In genomic region chr3:173467501-173467900, GRCh38 we compare ENCODE assay signal across 21 cellular contexts.
DNase-seq lines count a peak whose midpoint lies in the region; ATAC-seq, FAIRE-seq and TF ChIP-seq lines count a peak whose summit lies in the region.
"Had no signal": no experiment of that assay in that cellular context is flagged by ENCODE, and none has a peak within 500 bp of the region (broad histone marks: within the 10 kb centered on the region; RNA-seq: fewer than 3 reads in every experiment).

No MANE protein-coding gene starts in this region.

- H3K27ac ChIP-seq in foreskin keratinocyte: no peak overlapping the region
- no peak overlapping the region for H3K27ac ChIP-seq in GM23338 (ENCODE audit: low read depth)
- no peak overlapping the region for H3K27ac ChIP-seq in stomach
- H3K27ac ChIP-seq: Peyer's patch had no signal

- H2AFZ ChIP-seq in GM23338: no peak overlapping the region

- H3K9me3 ChIP-seq in stomach: no peaks in the 10 kb centered on the region
- H3K9me3 ChIP-seq: Peyer's patch had no signal

- TF ChIP-seq CTCF in foreskin keratinocyte (conservative IDR thresholded peaks at IDR 0.05) (no peak), GM23338 (conservative IDR thresholded peaks at IDR 0.05; ENCODE audit: low read depth in 2 of 2) (no peak), stomach (IDR thresholded peaks at IDR 0.05) (no peak)

- H3K9me3 Mint-ChIP-seq in GM23338: no peaks in the 10 kb centered on the region

- no peak overlapping the region for H3K4me2 ChIP-seq in GM23338

- H3K36me3 ChIP-seq in GM23338 (ENCODE audit: insufficient read depth) (no peaks in the 10 kb centered on the region), stomach (no peaks in the 10 kb centered on the region)
- H3K36me3 ChIP-seq: Peyer's patch had no signal

- no peaks in the 10 kb centered on the region for H3K27me3 ChIP-seq in foreskin keratinocyte
- no peaks in the 10 kb centered on the region for H3K27me3 ChIP-seq in GM23338 (ENCODE audit: insufficient read depth)
- H3K27me3 ChIP-seq in stomach: no peaks in the 10 kb centered on the region
- H3K27me3 ChIP-seq: Peyer's patch had no signal

- H3K4me1 ChIP-seq in foreskin keratinocyte: no peaks in the 10 kb centered on the region
- peaks cover 2% of the 10 kb centered on the region; the same call in 1 of the 2 replicates for H3K4me1 ChIP-seq in GM23338 (ENCODE audit: insufficient read depth)
- no peaks in the 10 kb centered on the region for H3K4me1 ChIP-seq in stomach
- H3K4me1 ChIP-seq: Peyer's patch had no signal

- H3K79me2 ChIP-seq in GM23338 (replicated peaks; ENCODE audit: insufficient read depth): no peaks in the 10 kb centered on the region

- no peak overlapping the region for H3K27ac Mint-ChIP-seq in GM23338
- H3K27ac Mint-ChIP-seq: B cell, IgD-negative memory B cell had no signal

- no peak overlapping the region for H3K4me3 Mint-ChIP-seq in GM23338
- H3K4me3 Mint-ChIP-seq: B cell, IgD-negative memory B cell had no signal

- no peaks in the 10 kb centered on the region for H3K27me3 Mint-ChIP-seq in GM23338 (ENCODE audit: insufficient read depth, low read depth, poor library complexity)
- H3K27me3 Mint-ChIP-seq: B cell, IgD-negative memory B cell had no signal

- H3K4me3 ChIP-seq in GM23338 (no peak overlapping the region), stomach (no peak overlapping the region)
- H3K4me3 ChIP-seq: Peyer's patch had no signal

- intact Hi-C loops in stomach (cut with DNase I; ENCODE audit: low total_unique reads): no loop called here

- no peaks in the 10 kb centered on the region for H3K36me3 Mint-ChIP-seq in GM23338 (ENCODE audit: low read depth)
- H3K36me3 Mint-ChIP-seq: IgD-negative memory B cell had no signal

- H3K9me2 ChIP-seq in GM23338 (ENCODE audit: insufficient read depth): no peaks in the 10 kb centered on the region

- H3F3A ChIP-seq in GM23338 (replicated peaks; ENCODE audit: low read depth): no peaks in the 10 kb centered on the region

- peak; percentile 64 for ATAC-seq in foreskin keratinocyte
- no peak for ATAC-seq in HG02970 (IDR thresholded peaks at IDR 0.05; ENCODE audit: low FRiP score, unreplicated experiment)
- ATAC-seq in GM23338: no peak
- ATAC-seq: Right ventricle myocardium inferior had no signal

- FAIRE-seq in H54 (lab: Jason Lieb, UNC): peak; percentile 65
- FAIRE-seq: HTR-8/SVneo had no signal

- no peaks in the 10 kb centered on the region for H4K20me1 ChIP-seq in GM23338 (replicated peaks; ENCODE audit: insufficient read depth)

- peaks cover 10% of the 10 kb centered on the region for H3K4me1 Mint-ChIP-seq in GM23338
- H3K4me1 Mint-ChIP-seq: B cell, IgD-negative memory B cell had no signal

- DNase-seq in Daoy (ENCODE audit: low read depth): peak; percentile 20
- no peak for DNase-seq in H54 (ENCODE audit: insufficient read length, low spot score)
- peak; percentile 1 for DNase-seq in amniotic epithelial cell (ENCODE audit: low read depth)
- DNase-seq in foreskin keratinocyte: peak; percentile 0 to 11
- no peak for DNase-seq in HK-2 (ENCODE audit: unreplicated experiment)
- no peak for DNase-seq in GM23338 (ENCODE audit: low spot score)
- DNase-seq in stomach: no peak
- DNase-seq: COR-L47, Karpas-422, MM.1S, NCI-H1092, NCI-H1436 treated with DMSO at 0.1 percent for 48 hours, NCI-H2029 treated with DMSO at 0.1 percent for 48 hours, NCI-H2171, NCI-H446, Peyer's patch had no signal

- TF ChIP-seq POLR2A in H54 (IDR thresholded peaks at IDR 0.05; ENCODE audit: low read depth, low read length): no peak
- no peak for TF ChIP-seq POLR2A in stomach (IDR thresholded peaks at IDR 0.05)

- TF ChIP-seq EP300 in stomach (IDR thresholded peaks at IDR 0.05): no peak

TF ChIP-seq in GM23338, 12 proteins besides CTCF, POLR2A, EP300 and RAD21:
- TF ChIP-seq EZH2phosphoT487 (IDR thresholded peaks at IDR 0.05; ENCODE audit: unreplicated experiment) (no peak), POLR2AphosphoS5 (IDR thresholded peaks at IDR 0.05; ENCODE audit: low read depth) (no peak), REST (IDR thresholded peaks at IDR 0.05; ENCODE audit: unreplicated experiment) (no peak), EZH2 (IDR thresholded peaks at IDR 0.05; ENCODE audit: low read depth, unreplicated experiment) (no peak), JUNB (IDR thresholded peaks at IDR 0.05; ENCODE audit: unreplicated experiment) (no peak)

Comparison
In these comparisons a context has a peak if more than half of its experiments do, and no peak if none do; other contexts are left out.
1. DNase-seq: peak in Daoy (single experiment), amniotic epithelial cell (single experiment) and foreskin keratinocyte (2 of 2); none in H54 (single experiment), HK-2 (single experiment), GM23338 (single experiment) and stomach (single experiment).